ENCODE assay signal across 8 cellular contexts in genomic region chr6:35669441-35669776, GRCh38. TPM values are rescaled to one million over a fixed set of nuclear protein-coding genes. Genes with fewer than 3 reads are reported as not detected.
DNase-seq lines count a peak whose midpoint lies in the region; TF ChIP-seq lines count a peak whose summit lies in the region.

No MANE protein-coding gene starts in this region.

- H3K9me3 Mint-ChIP-seq in activated CD4-positive, alpha-beta T cell treated with anti-CD3 and anti-CD28 coated beads, Interleukin-2, amount 10 ng/mL, durations not matched to agents 24 days and 14 days, result no peaks in the 10 kb centered on the region
- no peaks in the 10 kb centered on the region for H3K9me3 Mint-ChIP-seq in endothelial cell (ENCODE audit: unreplicated experiment)

- H3K4me3 ChIP-seq in smooth muscle cell (peak overlapping the region; percentile 2), testis (no peak overlapping the region)

- no peaks in the 10 kb centered on the region for H4K20me1 ChIP-seq in smooth muscle cell (ENCODE audit: low read depth)

- H3K36me3 ChIP-seq in smooth muscle cell (ENCODE audit: low read depth) (no peaks in the 10 kb centered on the region), testis (ENCODE audit: low read depth, missing control alignments) (no peaks in the 10 kb centered on the region)

- no peaks in the 10 kb centered on the region for H3K27me3 ChIP-seq in smooth muscle cell (ENCODE audit: low read depth)
- H3K27me3 ChIP-seq in testis, result no peaks in the 10 kb centered on the region

- TF ChIP-seq CTCF in endothelial cell (IDR thresholded peaks at IDR 0.05; ENCODE audit: unreplicated experiment) (no peak), smooth muscle cell (IDR thresholded peaks at IDR 0.05; ENCODE audit: borderline replicate concordance, insufficient read depth, poor library complexity, severe bottlenecking) (no peak), testis (IDR thresholded peaks at IDR 0.05) (no peak)

- WGBS in smooth muscle cell (ENCODE audit: low lambda C conversion rate), result 47% methylated on average over 1 of the region's 1 CpG
- WGBS in testis, 2 donors, result 48 to 52% methylated on average over 1 of the region's 1 CpG

- no peaks in the 10 kb centered on the region for H3K4me1 ChIP-seq in smooth muscle cell (ENCODE audit: low read depth)
- peaks cover 32% of the 10 kb centered on the region for H3K4me1 ChIP-seq in testis

- H3K4me2 ChIP-seq in smooth muscle cell, result peak overlapping the region; percentile 47

- peak overlapping the region; percentile 57 for H3K4me3 Mint-ChIP-seq in activated CD4-positive, alpha-beta T cell treated with anti-CD3 and anti-CD28 coated beads, Interleukin-2, amount 10 ng/mL, durations not matched to agents 24 days and 14 days
- no peak overlapping the region for H3K4me3 Mint-ChIP-seq in endothelial cell (ENCODE audit: unreplicated experiment)

- no peaks in the 10 kb centered on the region for H3K9me3 ChIP-seq in smooth muscle cell (replicated peaks; ENCODE audit: low read depth)
- H3K9me3 ChIP-seq in testis, result no peaks in the 10 kb centered on the region

- intact Hi-C loops in activated CD4-positive, alpha-beta T cell treated with anti-CD3 and anti-CD28 coated beads, Interleukin-2, amount 10 ng/mL, durations not matched to agents 24 days and 14 days (cut with micrococcal nuclease), result loop anchor here (1.0 to 2.0 kb wide), 6 partner anchors 12 to 67 kb away; no protein-coding TSS in a partner anchor
- intact Hi-C loops in testis (cut with DNase I; ENCODE audit: low total_unique reads), result no loop called here

- in situ Hi-C loops in SK-MEL-5 (cut with HindIII; ENCODE audit: low pct_unique_long_range_greater_than_20kb, low sequenced_read_pairs), result no loop called here

- no peak overlapping the region for H3K9ac ChIP-seq in smooth muscle cell (ENCODE audit: low read depth)

- H3K27me3 Mint-ChIP-seq in activated CD4-positive, alpha-beta T cell treated with anti-CD3 and anti-CD28 coated beads, Interleukin-2, amount 10 ng/mL, durations not matched to agents 24 days and 14 days, result no peaks in the 10 kb centered on the region
- no peaks in the 10 kb centered on the region for H3K27me3 Mint-ChIP-seq in endothelial cell (ENCODE audit: unreplicated experiment)

- TF ChIP-seq POLR2A in testis (IDR thresholded peaks at IDR 0.05), result no peak

- peaks cover 34% of the 10 kb centered on the region for H3K4me1 Mint-ChIP-seq in activated CD4-positive, alpha-beta T cell treated with anti-CD3 and anti-CD28 coated beads, Interleukin-2, amount 10 ng/mL, durations not matched to agents 24 days and 14 days
- peaks cover 5% of the 10 kb centered on the region for H3K4me1 Mint-ChIP-seq in endothelial cell (ENCODE audit: unreplicated experiment)

- peak overlapping the region; percentile 73 for H3K27ac Mint-ChIP-seq in activated CD4-positive, alpha-beta T cell treated with anti-CD3 and anti-CD28 coated beads, Interleukin-2, amount 10 ng/mL, durations not matched to agents 24 days and 14 days
- peak overlapping the region; percentile 75 for H3K27ac Mint-ChIP-seq in endothelial cell (ENCODE audit: unreplicated experiment)

- H2AFZ ChIP-seq in smooth muscle cell (ENCODE audit: low read depth), result peak overlapping the region; percentile 23

- DNase-seq in activated CD4-positive, alpha-beta T cell treated with anti-CD3 and anti-CD28 coated beads, Interleukin-2, amount 10 ng/mL, durations not matched to agents 24 days and 14 days, result no peak
- DNase-seq in activated CD4-positive, alpha-beta T cell treated with anti-CD3 and anti-CD28 coated beads, Interleukin-2, amount 50 U/mL, for 4 hours, result no peak
- DNase-seq in SK-MEL-5 (ENCODE audit: low read depth, low spot score) (peak; percentile 37), endothelial cell (ENCODE audit: low spot score) (no peak), smooth muscle cell (lab: John Stamatoyannopoulos, UW; ENCODE audit: unreplicated experiment) (no peak), testis (no peak), NCI-H526 treated with DMSO at 0.1 percent for 48 hours (lab: John Stamatoyannopoulos, UW) (no peak), DMS153 (lab: John Stamatoyannopoulos, UW) (no peak)

- H3K27ac ChIP-seq in smooth muscle cell (ENCODE audit: low read depth) (no peak overlapping the region), testis (no peak overlapping the region)

- H3F3A ChIP-seq in smooth muscle cell (ENCODE audit: low read depth), result no peaks in the 10 kb centered on the region

- H3K79me2 ChIP-seq in smooth muscle cell (ENCODE audit: low read depth), result no peaks in the 10 kb centered on the region

- H3K36me3 Mint-ChIP-seq in activated CD4-positive, alpha-beta T cell treated with anti-CD3 and anti-CD28 coated beads, Interleukin-2, amount 10 ng/mL, durations not matched to agents 24 days and 14 days (ENCODE audit: low read depth), result peaks cover 8% of the 10 kb centered on the region
- no peaks in the 10 kb centered on the region for H3K36me3 Mint-ChIP-seq in endothelial cell (ENCODE audit: low read depth, unreplicated experiment)

RNA-seq across cellular contexts. Expression of gene FKBP5, which starts 19.3 kb away (rescaled TPM):
- 85.0 and 85.1 TPM in 2 replicates for total RNA-seq in activated CD4-positive, alpha-beta T cell treated with anti-CD3 and anti-CD28 coated beads, Interleukin-2, amount 10 ng/mL, durations not matched to agents 24 days and 14 days
- 4.3 and 4.6 TPM in 2 replicates for total RNA-seq in SK-MEL-5 (2014; rRNA removed; shearing (Covaris generic))
- 10.1 and 11.8 TPM in 2 replicates for polyA plus RNA-seq in SK-MEL-5 (2015; cell fraction: cytosol; rRNA removed)
- 3.6 and 4.6 TPM in 2 replicates for polyA plus RNA-seq in SK-MEL-5 (2015; cell fraction: nucleus; rRNA removed)
- total RNA-seq in endothelial cell (ENCODE audit: unreplicated experiment) (7.2 TPM), smooth muscle cell (0.85 TPM in 2 replicates), testis (100 to 1,000 TPM; 156 to 185 TPM)
- polyA plus RNA-seq in smooth muscle cell (1.6 and 3.8 TPM in 2 replicates), testis (ENCODE audit: insufficient read depth, low read depth, low replicate concordance) (86.8 TPM)

Comparison
In these comparisons a context has a peak if more than half of its experiments do, and no peak if none do; other contexts are left out.
1. RNA of gene FKBP5, which starts 19.3 kb away (total RNA-seq): 156 to 185 TPM in testis and 85.0 to 85.1 TPM in activated CD4-positive, alpha-beta T cell treated with anti-CD3 and anti-CD28 coated beads, Interleukin-2, amount 10 ng/mL, durations not matched to agents 24 days and 14 days; 7.2 TPM in endothelial cell (single experiment), 4.3 to 4.6 TPM in SK-MEL-5 and 0.85 TPM in smooth muscle cell; every median in the first group is over 10 times any median in the second.